In genomic region chr1:88089961-88090360, GRCh38 we compare ENCODE assay signal across 31 cellular contexts.
"Had no signal": no experiment of that assay in that cellular context is flagged by ENCODE, and none has a peak within 500 bp of the region (broad histone marks: within the 10 kb centered on the region; RNA-seq: fewer than 3 reads in every experiment).

No MANE protein-coding gene starts in this region.

- H3K4me1 ChIP-seq: neural progenitor cell, parathyroid adenoma, psoas muscle, spleen, suprapubic skin, testis, tibial artery, transverse colon, upper lobe of right lung, uterus had no signal

- H3K27me3 ChIP-seq: neural progenitor cell, ovary, suprapubic skin, testis, transverse colon, upper lobe of right lung, uterus had no signal

- H3K9me3 ChIP-seq: ovary, psoas muscle, suprapubic skin, testis, uterus had no signal

- H3K9ac ChIP-seq: neural progenitor cell, parathyroid adenoma had no signal

- H3K27me3 Mint-ChIP-seq: stimulated activated naive CD8-positive, alpha-beta T cell treated with anti-CD3 and anti-CD28 coated beads, Interleukin-15, amount 100 ng/mL, for 72 hours had no signal

- H3K27ac Mint-ChIP-seq: natural killer cell; nephron; neural progenitor cell; progenitor cell of endocrine pancreas; stimulated activated memory B cell treated with anti-CD40 and anti-IgM and Interleukin-4, amounts not matched to agents 10 μg/mL and 1 μg/mL and 100 μg/mL, for 72 hours; stimulated activated naive CD8-positive, alpha-beta T cell treated with anti-CD3 and anti-CD28 coated beads, Interleukin-15, amount 100 ng/mL, for 72 hours; type B pancreatic cell had no signal

- H3K27ac ChIP-seq: neural progenitor cell, ovary, parathyroid adenoma, psoas muscle, skin epidermis, spleen, suprapubic skin, testis, tibial artery, transverse colon, upper lobe of right lung, uterus had no signal

- DNase-seq: natural killer cell; occipital lobe; ovary; posterior cingulate gyrus; psoas muscle; right cardiac atrium; spleen; stimulated activated CD4-positive, alpha-beta T cell treated with anti-CD3 and anti-CD28 coated beads, Interleukin-12 subunit alpha, Interleukin-12 subunit beta, amount 100 ng/mL, for 4 hours; stimulated activated CD4-positive, alpha-beta T cell treated with anti-CD3 and anti-CD28 coated beads, Interleukin-1b, Interleukin-23, amount 100 ng/mL, for 48 hours; stimulated activated CD4-positive, alpha-beta T cell treated with anti-CD3 and anti-CD28 coated beads, Interleukin-4, amount 100 ng/mL, for 1 hour; stimulated activated CD4-positive, alpha-beta T cell treated with anti-CD3 and anti-CD28 coated beads, Interleukin-4, amount 100 ng/mL, for 4 hours; stimulated activated CD8-positive, alpha-beta memory T cell treated with anti-CD3 and anti-CD28 coated beads, Interleukin-4, amount 100 ng/mL, for 48 hours; stimulated activated naive CD4-positive, alpha-beta T cell; stimulated activated naive CD8-positive, alpha-beta T cell treated with anti-CD3 and anti-CD28 coated beads, Interleukin-15, amount 100 ng/mL, for 72 hours; stimulated activated naive CD8-positive, alpha-beta T cell treated with anti-CD3 and anti-CD28 coated beads, Interleukin-15, Interleukin-2, amounts not matched to agents 100 U/mL and 50 U/mL, for 24 hours; substantia nigra; testis; tibial artery; transverse colon; upper lobe of right lung; uterus had no signal

- H3K4me2 ChIP-seq: neural progenitor cell, smooth muscle cell had no signal

- ATAC-seq: natural killer cell; psoas muscle; right cardiac atrium; sciatic nerve; stimulated activated memory B cell treated with anti-CD40 and anti-IgM and Interleukin-4, amounts not matched to agents 10 μg/mL and 1 μg/mL and 100 μg/mL, for 72 hours; stimulated activated naive CD8-positive, alpha-beta T cell treated with anti-CD3 and anti-CD28 coated beads, Interleukin-15, amount 100 ng/mL, for 72 hours; stimulated activated naive CD8-positive, alpha-beta T cell treated with anti-CD3 and anti-CD28 coated beads, Interleukin-15, Interleukin-2, amounts not matched to agents 100 U/mL and 50 U/mL, for 24 hours; upper lobe of right lung had no signal

- H3K4me3 ChIP-seq: neural progenitor cell, ovary, psoas muscle, skin epidermis, smooth muscle cell, spleen, suprapubic skin, testis, tibial artery, transverse colon, upper lobe of right lung, uterus had no signal

- H3K79me2 ChIP-seq: parathyroid adenoma had no signal

- H3K36me3 Mint-ChIP-seq: neural progenitor cell; stimulated activated memory B cell treated with anti-CD40 and anti-IgM and Interleukin-4, amounts not matched to agents 10 μg/mL and 1 μg/mL and 100 μg/mL, for 72 hours; type B pancreatic cell had no signal

- H2AFZ ChIP-seq: neural progenitor cell, parathyroid adenoma had no signal

- H3K36me3 ChIP-seq: neural progenitor cell, ovary, spleen, suprapubic skin, tibial artery, transverse colon, upper lobe of right lung, uterus had no signal

- H3K4me1 Mint-ChIP-seq: natural killer cell; stimulated activated memory B cell treated with anti-CD40 and anti-IgM and Interleukin-4, amounts not matched to agents 10 μg/mL and 1 μg/mL and 100 μg/mL, for 72 hours; stimulated activated naive CD8-positive, alpha-beta T cell treated with anti-CD3 and anti-CD28 coated beads, Interleukin-15, amount 100 ng/mL, for 72 hours had no signal

- H3K4me3 Mint-ChIP-seq: natural killer cell; nephron; neural progenitor cell; stimulated activated memory B cell treated with anti-CD40 and anti-IgM and Interleukin-4, amounts not matched to agents 10 μg/mL and 1 μg/mL and 100 μg/mL, for 72 hours; stimulated activated naive CD8-positive, alpha-beta T cell treated with anti-CD3 and anti-CD28 coated beads, Interleukin-15, amount 100 ng/mL, for 72 hours; type B pancreatic cell had no signal
